In the genomic region with DNA sequence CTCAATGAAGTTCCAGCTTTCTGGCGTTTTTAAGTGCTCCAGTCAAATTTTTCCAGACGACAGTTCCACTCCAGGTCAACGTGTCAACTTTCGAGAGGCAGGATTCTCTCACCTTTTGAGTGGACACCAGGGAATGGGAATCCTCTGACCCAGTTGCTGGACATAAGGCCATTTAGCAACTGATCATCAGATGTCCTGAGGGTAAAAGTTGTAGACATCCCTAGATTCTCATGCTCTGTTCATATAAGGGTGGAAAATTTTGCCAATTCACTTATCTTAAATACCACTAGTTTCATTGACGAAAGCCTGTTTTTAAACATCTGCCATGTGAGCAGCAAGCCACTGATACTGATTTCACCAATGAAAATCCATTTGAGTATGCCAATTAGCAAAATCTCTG, we compare ENCODE assay signal across 25 cellular contexts.
"Had no signal": no experiment of that assay in that cellular context is flagged by ENCODE, and none has a peak within 500 bp of the region (broad histone marks: within the 10 kb centered on the region; RNA-seq: fewer than 3 reads in every experiment).

No MANE protein-coding gene starts in this region.

- H3K9me3 Mint-ChIP-seq: dendritic cell treated with granulocyte-macrophage colony-stimulating factor and Interleukin-4, amounts not matched to agents 40 ng/mL and 50 ng/mL, for 4 days; effector memory CD8-positive, alpha-beta T cell; endodermal cell; mesothelial cell of epicardium had no signal

- H3K27ac Mint-ChIP-seq: dendritic cell treated with granulocyte-macrophage colony-stimulating factor and Interleukin-4, amounts not matched to agents 40 ng/mL and 50 ng/mL, for 4 days; effector memory CD8-positive, alpha-beta T cell; endodermal cell; mesothelial cell of epicardium had no signal

- ATAC-seq: effector memory CD8-positive, alpha-beta T cell; esophagus mucosa; gastrocnemius medialis; heart right ventricle; left colon; left lobe of liver; lower lobe of right lung; mucosa of descending colon had no signal

- H3K4me1 ChIP-seq: colonic mucosa, gastrocnemius medialis had no signal

- H3K27ac ChIP-seq: colonic mucosa, epithelial cell of prostate, esophagus squamous epithelium, gastrocnemius medialis, heart right ventricle, left ventricle myocardium inferior, lower lobe of right lung had no signal

- H3K9me3 ChIP-seq: colonic mucosa, esophagus squamous epithelium, gastrocnemius medialis, heart right ventricle, left ventricle myocardium inferior, lower lobe of right lung, mucosa of descending colon had no signal

- DNase-seq: colonic mucosa; cortex of kidney; effector CD8-positive, alpha-beta T cell; effector memory CD8-positive, alpha-beta T cell; endodermal cell; esophagus squamous epithelium; foreskin fibroblast; foreskin melanocyte; gastrocnemius medialis; glutamatergic neuron; head of caudate nucleus; heart right ventricle; hippocampal formation; kidney; kidney glomerular epithelial cell; left colon; left ventricle myocardium inferior; lower lobe of right lung; mesenchymal stem cell; mucosa of descending colon had no signal

- H3K27me3 ChIP-seq: colonic mucosa, esophagus squamous epithelium, gastrocnemius medialis, heart right ventricle had no signal

- H3K4me3 Mint-ChIP-seq: dendritic cell treated with granulocyte-macrophage colony-stimulating factor and Interleukin-4, amounts not matched to agents 40 ng/mL and 50 ng/mL, for 4 days; effector memory CD8-positive, alpha-beta T cell; endodermal cell; mesothelial cell of epicardium had no signal

- H3K36me3 Mint-ChIP-seq: mesothelial cell of epicardium had no signal

- H3K36me3 ChIP-seq: colonic mucosa, esophagus squamous epithelium, gastrocnemius medialis, heart right ventricle, left ventricle myocardium inferior, lower lobe of right lung had no signal

- H3K4me3 ChIP-seq: colonic mucosa, esophagus squamous epithelium, gastrocnemius medialis, heart right ventricle, left ventricle myocardium inferior, lower lobe of right lung, mucosa of descending colon had no signal
